7 cellular contexts compared by ENCODE assay signal in genomic region chr10:125152646-125153368, GRCh38. TPM values are rescaled to one million over a fixed set of nuclear protein-coding genes. Genes with fewer than 3 reads are reported as not detected.
DNase-seq lines count a peak whose midpoint lies in the region; FAIRE-seq and TF ChIP-seq lines count a peak whose summit lies in the region.

No MANE protein-coding gene starts in this region.

- H3K9me3 ChIP-seq in endothelial cell of umbilical vein (replicated peaks; ENCODE audit: control insufficient read depth, insufficient read depth, low read length) (no peaks in the 10 kb centered on the region), thyroid gland (no peaks in the 10 kb centered on the region)

- H4K20me1 ChIP-seq in endothelial cell of umbilical vein (replicated peaks; ENCODE audit: control insufficient read depth, extremely low read depth, insufficient read depth, low read length): no peaks in the 10 kb centered on the region

- CTCF ChIA-PET in endothelial cell of umbilical vein (lab: Charles Lee): interaction anchor here (0.9 to 2.2 kb wide), 4 partner anchors 35 to 105 kb away, joined by 3 to 15 read pairs (median 4); no protein-coding TSS in a partner anchor

- no peaks in the 10 kb centered on the region for H3K9me1 ChIP-seq in endothelial cell of umbilical vein (replicated peaks; ENCODE audit: control insufficient read depth, extremely low read depth, insufficient read depth, low read length)

- intact Hi-C loops in endothelial cell of umbilical vein (cut with micrococcal nuclease) (no loop called here), thyroid gland (cut with DNase I) (loop anchor here (10.0 kb wide), 1 partner anchor 68 kb away; no protein-coding TSS in a partner anchor)

- TF ChIP-seq CTCF in endothelial cell of umbilical vein (IDR thresholded peaks at IDR 0.05; ENCODE audit: extremely low read depth in 1 of 2, insufficient read depth in 1 of 2, low read depth in 1 of 2, low read length in 2 of 2) (no peak), thyroid gland (IDR thresholded peaks at IDR 0.05) (no peak)

- no peak overlapping the region for H3K4me3 ChIP-seq in endothelial cell of umbilical vein (replicated peaks in 1 of 3; ENCODE audit: insufficient read depth in 1 of 3, low read depth in 1 of 3, low read length in 3 of 3)
- peak overlapping the region in 1 of 3 donors; percentile 27 for H3K4me3 ChIP-seq in thyroid gland (replicated peaks in 1 of 3)

- H3K4me1 ChIP-seq in endothelial cell of umbilical vein (ENCODE audit: control insufficient read depth, extremely low read depth, insufficient read depth, low read length) (peaks cover 81% of the 10 kb centered on the region), thyroid gland (peaks cover 91 to 98% of the 10 kb centered on the region in 2 donors)

- H3K4me2 ChIP-seq in endothelial cell of umbilical vein (ENCODE audit: insufficient read depth, low read length): peak overlapping the region; percentile 40

- DNase-seq in NCI-H526 treated with DMSO at 0.1 percent for 48 hours (lab: John Stamatoyannopoulos, UW) (peak; percentile 2), endothelial cell of umbilical vein (ENCODE audit: low read depth, low spot score) (peak; percentile 65), medulla oblongata (ENCODE audit: extremely low spot score) (peak; percentile 89), thyroid gland (peak; percentile 97), LoVo (ENCODE audit: low spot score) (no peak), GM12892 (ENCODE audit: insufficient read length) (no peak), erythroblast (lab: John Stamatoyannopoulos, UW) (no peak)

- peaks cover 0 to 16% of the 10 kb centered on the region in 2 experiments for H3K36me3 ChIP-seq in endothelial cell of umbilical vein (ENCODE audit: control insufficient read depth in 2 of 2, extremely low read depth in 1 of 2, insufficient read depth in 2 of 2, low read length in 2 of 2)
- no peaks in the 10 kb centered on the region for H3K36me3 ChIP-seq in thyroid gland

- TF ChIP-seq POLR2A in endothelial cell of umbilical vein (IDR thresholded peaks at IDR 0.05; ENCODE audit: low read depth, low read length): no peak
- TF ChIP-seq POLR2A in thyroid gland (IDR thresholded peaks at IDR 0.05): peak in 1 of 2 donors; percentile 82
- no peak for TF ChIP-seq POLR2A in GM12892 (IDR thresholded peaks at IDR 0.05; ENCODE audit: low read depth, low read length)
- no peak for TF ChIP-seq POLR2A in erythroblast (IDR thresholded peaks at IDR 0.05; ENCODE audit: low read length)

- BruUV-seq in endothelial cell of umbilical vein (replicated peaks; lab: Mats Ljungman, UMichigan): no TSS peak

- no peak overlapping the region for H2AFZ ChIP-seq in endothelial cell of umbilical vein (ENCODE audit: low read depth, low read length)

- 36 to 39% methylated on average over 10 to 14 of the region's 16 CpGs for WGBS in thyroid gland, 2 donors

- FAIRE-seq in endothelial cell of umbilical vein (lab: Jason Lieb, UNC) (no peak), GM12892 (lab: Jason Lieb, UNC) (no peak)

- POLR2A ChIA-PET in endothelial cell of umbilical vein (lab: Charles Lee): no interaction called here

- H3K79me2 ChIP-seq in endothelial cell of umbilical vein (ENCODE audit: control insufficient read depth, insufficient read depth, low read length): peaks cover 100% of the 10 kb centered on the region

- H3K27me3 ChIP-seq in endothelial cell of umbilical vein (ENCODE audit: control insufficient read depth in 2 of 2, insufficient read depth in 2 of 2, low read length in 2 of 2) (no peaks in the 10 kb centered on the region), thyroid gland (no peaks in the 10 kb centered on the region)

- dilution Hi-C loops in endothelial cell of umbilical vein (cut with MboI; ENCODE audit: extremely low pct_ligation_motif_present, low sequenced_read_pairs): no loop called here

- peak overlapping the region; percentile 22 for H3K27ac ChIP-seq in endothelial cell of umbilical vein (ENCODE audit: insufficient read depth, low read depth, low read length)
- peak overlapping the region; percentile 95 to 99 (median 98) for H3K27ac ChIP-seq in thyroid gland

- H3K9ac ChIP-seq in endothelial cell of umbilical vein (replicated peaks; ENCODE audit: extremely low read depth, insufficient read depth, low read length): no peak overlapping the region

TF ChIP-seq in endothelial cell of umbilical vein, 7 proteins besides CTCF, POLR2A, EP300 and RAD21:
- no peak for TF ChIP-seq MAX (IDR thresholded peaks at IDR 0.05; ENCODE audit: insufficient read depth, insufficient read length)
- no peak for TF ChIP-seq JUN (IDR thresholded peaks at IDR 0.05; ENCODE audit: borderline replicate concordance, insufficient read depth, insufficient read length, low read depth)
- TF ChIP-seq GATA2 (IDR thresholded peaks at IDR 0.05; ENCODE audit: insufficient read depth, insufficient read length, low read depth, low read length): no peak
- no peak for TF ChIP-seq POLR2AphosphoS5 (IDR thresholded peaks at IDR 0.05; ENCODE audit: insufficient read depth, low read depth, low read length)

RNA-seq across cellular contexts. Expression of gene CTBP2, which starts 7.6 kb away (rescaled TPM):
- total RNA-seq in endothelial cell of umbilical vein: 123 and 128 TPM in 2 replicates
- polyA plus RNA-seq in endothelial cell of umbilical vein: 118 and 122 TPM in 2 replicates
- polyA plus RNA-seq in endothelial cell of umbilical vein (2011; cell fraction: cytosol; rRNA removed): 92.5 and 105 TPM in 2 replicates
- polyA plus RNA-seq in endothelial cell of umbilical vein (2011; cell fraction: nucleus; rRNA removed): 261 and 283 TPM in 2 replicates
- polyA plus RNA-seq in endothelial cell of umbilical vein (2012): 84.0 and 96.4 TPM in 2 replicates
- polyA minus RNA-seq in endothelial cell of umbilical vein: 170 and 218 TPM in 2 replicates
- 70.6 TPM for polyA minus RNA-seq in endothelial cell of umbilical vein (2011; cell fraction: cytosol; rRNA and poly(A)+ RNA removed)
- 91.2 and 123 TPM in 2 replicates for polyA minus RNA-seq in endothelial cell of umbilical vein (2011; cell fraction: nucleus; rRNA and poly(A)+ RNA removed)
- total RNA-seq in thyroid gland: 100 to 1,000 TPM in 3 of 4 donors, 10 to 100 TPM in 1; 92.4 to 136 (median 125) TPM
- 2.2 TPM for polyA plus RNA-seq in GM12892 (2012; ENCODE audit: missing spikeins)

Comparison
In these comparisons a context has a peak if more than half of its experiments do, and no peak if none do; other contexts are left out.
1. DNase-seq: peak in NCI-H526 treated with DMSO at 0.1 percent for 48 hours (single experiment), endothelial cell of umbilical vein (single experiment), medulla oblongata (single experiment) and thyroid gland (2 of 2); none in LoVo (single experiment), GM12892 (single experiment) and erythroblast (0 of 2).